Comparison of ENCODE assay signal across 8 cellular contexts in genomic region chr22:24938741-24939341, GRCh38. TPM values are rescaled to one million over a fixed set of nuclear protein-coding genes. Genes with fewer than 3 reads are reported as not detected.
DNase-seq lines count a peak whose midpoint lies in the region; ATAC-seq, FAIRE-seq and TF ChIP-seq lines count a peak whose summit lies in the region.

No MANE protein-coding gene starts in this region.

- peaks cover 5% of the 10 kb centered on the region for H3K27me3 ChIP-seq in CD4-positive, CD25-positive, alpha-beta regulatory T cell (ENCODE audit: control insufficient read depth, insufficient read depth, low read length)
- no peaks in the 10 kb centered on the region for H3K27me3 ChIP-seq in left ventricle myocardium inferior (ENCODE audit: low read depth)

- H3K4me3 Mint-ChIP-seq in CD4-positive, CD25-positive, alpha-beta regulatory T cell = no peak overlapping the region
- H3K4me3 Mint-ChIP-seq in activated T-cell treated with anti-CD3 and anti-CD28 coated beads, Interleukin-2, amount 50 U/mL, for 72 hours = no peak overlapping the region

- H3K4me1 ChIP-seq in CD4-positive, CD25-positive, alpha-beta regulatory T cell (ENCODE audit: control insufficient read depth, insufficient read depth, low read length, poor library complexity, severe bottlenecking) = no peaks in the 10 kb centered on the region
- H3K4me1 ChIP-seq in left ventricle myocardium inferior = no peaks in the 10 kb centered on the region

- peaks cover 10% of the 10 kb centered on the region for H3K27me3 Mint-ChIP-seq in CD4-positive, CD25-positive, alpha-beta regulatory T cell
- no peaks in the 10 kb centered on the region for H3K27me3 Mint-ChIP-seq in activated T-cell treated with anti-CD3 and anti-CD28 coated beads, Interleukin-2, amount 50 U/mL, for 72 hours (ENCODE audit: low read depth)

- peak in 2 of 3 donors; percentile 33 to 70 for DNase-seq in CD4-positive, CD25-positive, alpha-beta regulatory T cell
- DNase-seq in GM18507 (ENCODE audit: extremely low spot score, insufficient read length, low read depth) = peak; percentile 35
- DNase-seq in NCI-H345 treated with DMSO at 0.1 percent for 48 hours (lab: John Stamatoyannopoulos, UW; ENCODE audit: unreplicated experiment) = peak; percentile 36
- peak; percentile 22 to 41 for DNase-seq in activated T-cell treated with anti-CD3 and anti-CD28 coated beads, Interleukin-2, amount 50 U/mL, for 72 hours
- no peak for DNase-seq in left ventricle myocardium inferior
- peak; percentile 14 to 25 for DNase-seq in stimulated activated CD4-positive, alpha-beta T cell treated with anti-CD3 and anti-CD28 coated beads, Interleukin-2, amount 100 ng/mL, for 48 hours
- DNase-seq in UCSD-AML1 (lab: John Stamatoyannopoulos, UW; ENCODE audit: unreplicated experiment) = no peak

- H3K36me3 Mint-ChIP-seq in CD4-positive, CD25-positive, alpha-beta regulatory T cell = no peaks in the 10 kb centered on the region
- H3K36me3 Mint-ChIP-seq in activated T-cell treated with anti-CD3 and anti-CD28 coated beads, Interleukin-2, amount 50 U/mL, for 72 hours (ENCODE audit: insufficient read depth in 2 of 2) = no peaks in the 10 kb centered on the region

- H3K4me3 ChIP-seq in CD4-positive, CD25-positive, alpha-beta regulatory T cell (ENCODE audit: low read depth, low read length) = no peak overlapping the region
- no peak overlapping the region for H3K4me3 ChIP-seq in left ventricle myocardium inferior

- H3K27ac Mint-ChIP-seq in CD4-positive, CD25-positive, alpha-beta regulatory T cell = no peak overlapping the region
- H3K27ac Mint-ChIP-seq in activated T-cell treated with anti-CD3 and anti-CD28 coated beads, Interleukin-2, amount 50 U/mL, for 72 hours = no peak overlapping the region

- FAIRE-seq in GM18507 (lab: Jason Lieb, UNC) = peak; percentile 77

- H3K36me3 ChIP-seq in CD4-positive, CD25-positive, alpha-beta regulatory T cell (ENCODE audit: control insufficient read depth, insufficient read depth, low read length) = no peaks in the 10 kb centered on the region
- H3K36me3 ChIP-seq in left ventricle myocardium inferior = no peaks in the 10 kb centered on the region

- intact Hi-C loops in left ventricle myocardium inferior (cut with micrococcal nuclease) = loop anchor here (5.0 kb wide), 1 partner anchor 113 kb away; no protein-coding TSS in a partner anchor

- H3K9me3 Mint-ChIP-seq in CD4-positive, CD25-positive, alpha-beta regulatory T cell = peaks cover 0 to 1% (median 0%) of the 10 kb centered on the region in 7 donors
- no peaks in the 10 kb centered on the region for H3K9me3 Mint-ChIP-seq in activated T-cell treated with anti-CD3 and anti-CD28 coated beads, Interleukin-2, amount 50 U/mL, for 72 hours

- TF ChIP-seq CTCF in left ventricle myocardium inferior (IDR thresholded peaks at IDR 0.05; ENCODE audit: borderline replicate concordance) = peak; percentile 82

- no peak overlapping the region for H3K27ac ChIP-seq in CD4-positive, CD25-positive, alpha-beta regulatory T cell (ENCODE audit: insufficient read depth, low read length, poor library complexity, severe bottlenecking)
- H3K27ac ChIP-seq in left ventricle myocardium inferior (replicated peaks) = no peak overlapping the region

- peaks cover 0 to 5% (median 0%) of the 10 kb centered on the region in 4 donors for H3K4me1 Mint-ChIP-seq in CD4-positive, CD25-positive, alpha-beta regulatory T cell
- H3K4me1 Mint-ChIP-seq in activated T-cell treated with anti-CD3 and anti-CD28 coated beads, Interleukin-2, amount 50 U/mL, for 72 hours (ENCODE audit: low read depth) = no peaks in the 10 kb centered on the region

- H3K9me3 ChIP-seq in CD4-positive, CD25-positive, alpha-beta regulatory T cell (ENCODE audit: control insufficient read depth in 2 of 2, low read length in 2 of 2) = no peaks in the 10 kb centered on the region
- no peaks in the 10 kb centered on the region for H3K9me3 ChIP-seq in left ventricle myocardium inferior (replicated peaks)

- no peak for ATAC-seq in CD4-positive, CD25-positive, alpha-beta regulatory T cell (ENCODE audit: low read depth in 2 of 2)
- ATAC-seq in activated T-cell treated with anti-CD3 and anti-CD28 coated beads, Interleukin-2, amount 50 U/mL, for 72 hours (replicated peaks in 1 of 2) = peak in 1 of 2 donors; percentile 45
- ATAC-seq in HG03469 (IDR thresholded peaks at IDR 0.05; ENCODE audit: unreplicated experiment) = no peak

RNA-seq across cellular contexts. Expression of gene LHFPL7, which starts 7.7 kb away (rescaled TPM):
- total RNA-seq in CD4-positive, CD25-positive, alpha-beta regulatory T cell = not detected
- polyA plus RNA-seq in CD4-positive, CD25-positive, alpha-beta regulatory T cell = not detected
- not detected for total RNA-seq in activated T-cell treated with anti-CD3 and anti-CD28 coated beads, Interleukin-2, amount 50 U/mL, for 72 hours
- not detected for total RNA-seq in left ventricle myocardium inferior

RNA-seq across cellular contexts. Expression of gene KIAA1671, which starts 13.7 kb away (rescaled TPM):
- 3.3 TPM for total RNA-seq in CD4-positive, CD25-positive, alpha-beta regulatory T cell
- polyA plus RNA-seq in CD4-positive, CD25-positive, alpha-beta regulatory T cell = under 1 TPM in 3 of 4 donors, not detected in 1; 0.21 to 0.80 (median 0.49) TPM
- 10 to 100 TPM in 1 of 2 donors, 1 to 10 TPM in 1; 6.6 to 10.8 TPM for total RNA-seq in activated T-cell treated with anti-CD3 and anti-CD28 coated beads, Interleukin-2, amount 50 U/mL, for 72 hours
- 12.2 TPM for total RNA-seq in left ventricle myocardium inferior

Comparison
In these comparisons a context has a peak if more than half of its experiments do, and no peak if none do; other contexts are left out.
1. DNase-seq: peak in CD4-positive, CD25-positive, alpha-beta regulatory T cell (2 of 3), GM18507 (single experiment), NCI-H345 treated with DMSO at 0.1 percent for 48 hours (single experiment), activated T-cell treated with anti-CD3 and anti-CD28 coated beads, Interleukin-2, amount 50 U/mL, for 72 hours (2 of 2) and stimulated activated CD4-positive, alpha-beta T cell treated with anti-CD3 and anti-CD28 coated beads, Interleukin-2, amount 100 ng/mL, for 48 hours (2 of 2); none in left ventricle myocardium inferior (single experiment) and UCSD-AML1 (single experiment).